Comparison of ENCODE assay signal across 8 cellular contexts in genomic region chr10:69515699-69516547, GRCh38. TPM values are rescaled to one million over a fixed set of nuclear protein-coding genes. Genes with fewer than 3 reads are reported as not detected.
DNase-seq lines count a peak whose midpoint lies in the region; ATAC-seq and TF ChIP-seq lines count a peak whose summit lies in the region.

No MANE protein-coding gene starts in this region.

- peak; percentile 27 to 80 (median 67) for TF ChIP-seq CTCF in dorsolateral prefrontal cortex (IDR thresholded peaks at IDR 0.05 in 54 of 56, conservative IDR thresholded peaks at IDR 0.05 in 2 of 56; ENCODE audit: low read depth in 1 of 56, partially characterized antibody in 56 of 56)

- H3K27ac Mint-ChIP-seq in activated CD4-positive, alpha-beta memory T cell treated with anti-CD3 and anti-CD28 coated beads for 36 hours, result no peak overlapping the region

- H3K36me3 Mint-ChIP-seq in activated CD4-positive, alpha-beta memory T cell treated with anti-CD3 and anti-CD28 coated beads for 36 hours, result no peaks in the 10 kb centered on the region

- no peak overlapping the region for H2BK5ac ChIP-seq in mesenchymal stem cell (ENCODE audit: low read depth, low read length, poor library complexity, severe bottlenecking)

- H3K4me3 ChIP-seq in dorsolateral prefrontal cortex, result no peak overlapping the region
- no peak overlapping the region for H3K4me3 ChIP-seq in mesenchymal stem cell (ENCODE audit: insufficient read depth in 1 of 2, low read depth in 1 of 2, low read length in 2 of 2)

- H2BK15ac ChIP-seq in mesenchymal stem cell (ENCODE audit: low read depth, poor library complexity, severe bottlenecking), result no peak overlapping the region

- intact Hi-C loops in activated CD4-positive, alpha-beta memory T cell treated with anti-CD3 and anti-CD28 coated beads for 36 hours (cut with micrococcal nuclease), result loop anchor here (1.0 to 5.0 kb wide), 3 partner anchors 123 to 396 kb away; no protein-coding TSS in a partner anchor
- intact Hi-C loops in dorsolateral prefrontal cortex (cut with DNase I), result loop anchor here (2.0 to 10.0 kb wide), 3 partner anchors 123 to 281 kb away; no protein-coding TSS in a partner anchor

- no peak overlapping the region for H4K8ac ChIP-seq in mesenchymal stem cell (ENCODE audit: low read length)

- H3K27me3 Mint-ChIP-seq in activated CD4-positive, alpha-beta memory T cell treated with anti-CD3 and anti-CD28 coated beads for 36 hours, result no peaks in the 10 kb centered on the region

- H2BK12ac ChIP-seq in mesenchymal stem cell (ENCODE audit: low read length in 2 of 2), result no peak overlapping the region

- H3K9me3 ChIP-seq in mesenchymal stem cell (ENCODE audit: control insufficient read depth, low read length), result no peaks in the 10 kb centered on the region

- H3K23ac ChIP-seq in mesenchymal stem cell (ENCODE audit: low read length in 2 of 2), result no peak overlapping the region

- DNase-seq in GDM1 (lab: John Stamatoyannopoulos, UW), result peak; percentile 61
- DNase-seq in NCI-H774 (lab: John Stamatoyannopoulos, UW), result peak; percentile 60
- DNase-seq in activated CD4-positive, alpha-beta memory T cell treated with anti-CD3 and anti-CD28 coated beads for 36 hours, result peak; percentile 86
- peak in 8 of 10 donors; percentile 56 to 80 (median 75) for DNase-seq in dorsolateral prefrontal cortex
- peak; percentile 67 for DNase-seq in mesenchymal stem cell
- peak; percentile 52 to 59 for DNase-seq in stimulated activated CD8-positive, alpha-beta memory T cell treated with anti-CD3 and anti-CD28 coated beads, Interleukin-4, amount 100 ng/mL, for 1 hour (ENCODE audit: low read depth in 2 of 2, low spot score in 1 of 2)

- no peak overlapping the region for H3K18ac ChIP-seq in mesenchymal stem cell (ENCODE audit: low read depth in 1 of 2, low read length in 2 of 2)

- H3K36me3 ChIP-seq in mesenchymal stem cell (ENCODE audit: control insufficient read depth in 1 of 2, insufficient read depth in 2 of 2, low read depth in 1 of 2, low read length in 2 of 2), result no peaks in the 10 kb centered on the region

- no peak overlapping the region for H3K9ac ChIP-seq in mesenchymal stem cell (ENCODE audit: low read length)

- no peak overlapping the region for H3K27ac ChIP-seq in dorsolateral prefrontal cortex
- no peak overlapping the region for H3K27ac ChIP-seq in mesenchymal stem cell (ENCODE audit: low read length, poor library complexity, severe bottlenecking)

- H2AFZ ChIP-seq in mesenchymal stem cell (ENCODE audit: low read depth, low read length), result no peak overlapping the region

- no peak overlapping the region for H3K4ac ChIP-seq in mesenchymal stem cell (ENCODE audit: low read depth in 1 of 2, low read length in 2 of 2)

- no peaks in the 10 kb centered on the region for H3K4me1 Mint-ChIP-seq in activated CD4-positive, alpha-beta memory T cell treated with anti-CD3 and anti-CD28 coated beads for 36 hours (ENCODE audit: low read depth)

- CTCF ChIA-PET in activated CD4-positive, alpha-beta memory T cell treated with anti-CD3 and anti-CD28 coated beads for 36 hours (lab: Charles Lee), result interaction anchor here (0.6 to 6.3 kb wide), 41 partner anchors 8 to 401 kb away, joined by 3 to 247 read pairs (median 4); partner anchors contain the start of genes FAM241B, NEUROG3 and TACR2

- no peak overlapping the region for H4K91ac ChIP-seq in mesenchymal stem cell (ENCODE audit: low read length)

- H3K27me3 ChIP-seq in dorsolateral prefrontal cortex, result no peaks in the 10 kb centered on the region
- H3K27me3 ChIP-seq in mesenchymal stem cell (ENCODE audit: control insufficient read depth in 1 of 2, insufficient read depth in 1 of 2, low read length in 2 of 2), result peaks cover 20 to 65% of the 10 kb centered on the region in 2 experiments

- 10% methylated on average over 10 of the region's 12 CpGs for WGBS in mesenchymal stem cell

- H3K4me3 Mint-ChIP-seq in activated CD4-positive, alpha-beta memory T cell treated with anti-CD3 and anti-CD28 coated beads for 36 hours, result no peak overlapping the region

- H3K79me1 ChIP-seq in mesenchymal stem cell (replicated peaks; ENCODE audit: low read length, poor library complexity, severe bottlenecking), result no peaks in the 10 kb centered on the region

- H2BK120ac ChIP-seq in mesenchymal stem cell (ENCODE audit: low read depth, low read length), result no peak overlapping the region

- H3K9me3 Mint-ChIP-seq in activated CD4-positive, alpha-beta memory T cell treated with anti-CD3 and anti-CD28 coated beads for 36 hours, result no peaks in the 10 kb centered on the region

- no peak overlapping the region for H3K14ac ChIP-seq in mesenchymal stem cell (ENCODE audit: low read length in 2 of 2)

- H3K4me1 ChIP-seq in mesenchymal stem cell (ENCODE audit: control insufficient read depth, insufficient read depth, low read depth, low read length), result no peaks in the 10 kb centered on the region

- no peak overlapping the region for H3K4me2 ChIP-seq in mesenchymal stem cell (ENCODE audit: low read length, poor library complexity, severe bottlenecking)

- POLR2A ChIA-PET in activated CD4-positive, alpha-beta memory T cell treated with anti-CD3 and anti-CD28 coated beads for 36 hours (lab: Charles Lee), result interaction anchor here (1.3 kb wide), 1 partner anchor 120 kb away, joined by 4 read pairs; no protein-coding TSS in a partner anchor

- H2AK5ac ChIP-seq in mesenchymal stem cell (ENCODE audit: low read length, severe bottlenecking), result no peak overlapping the region

- peak; percentile 69 for ATAC-seq in HG03135 (IDR thresholded peaks at IDR 0.05; ENCODE audit: unreplicated experiment)
- ATAC-seq in HG03139 (IDR thresholded peaks at IDR 0.05; ENCODE audit: unreplicated experiment), result no peak

RNA-seq across cellular contexts. Expression of gene NEUROG3, which starts 57.3 kb away (rescaled TPM):
- not detected for total RNA-seq in activated CD4-positive, alpha-beta memory T cell treated with anti-CD3 and anti-CD28 coated beads for 36 hours
- total RNA-seq in dorsolateral prefrontal cortex, result under 1 TPM in 3 of 120 experiments, not detected in 117; 0.33 to 0.44 (median 0.43) TPM
- polyA plus RNA-seq in mesenchymal stem cell (2013, experiment 1 of 2), result not detected
- polyA plus RNA-seq in mesenchymal stem cell (2013, experiment 2 of 2), result not detected
